ENCODE assay signal across 1 cellular context in genomic region chr12:6635375-6635855, GRCh38.
TF ChIP-seq lines count a peak whose summit lies in the region.

No MANE protein-coding gene starts in this region.

TF ChIP-seq in H1, 55 proteins besides CTCF, POLR2A, EP300 and RAD21:
- TF ChIP-seq HDAC6 (IDR thresholded peaks at IDR 0.05; ENCODE audit: low read depth, low read length), result no peak
- no peak for TF ChIP-seq TBP (IDR thresholded peaks at IDR 0.05; ENCODE audit: low read depth, low read length)
- TF ChIP-seq GTF2F1 (IDR thresholded peaks at IDR 0.05; ENCODE audit: borderline replicate concordance, low read depth, low read length), result no peak
- TF ChIP-seq HDAC2 (IDR thresholded peaks at IDR 0.05; ENCODE audit: borderline replicate concordance in 1 of 2, low read depth in 2 of 2, low read length in 2 of 2), result no peak
- no peak for TF ChIP-seq SP4 (IDR thresholded peaks at IDR 0.05; ENCODE audit: low read length)
- no peak for TF ChIP-seq PHF8 (conservative IDR thresholded peaks at IDR 0.05; ENCODE audit: low read depth, low read length)
- no peak for TF ChIP-seq SRF (IDR thresholded peaks at IDR 0.05; ENCODE audit: low read depth, low read length)
- TF ChIP-seq RFX5 (IDR thresholded peaks at IDR 0.05; ENCODE audit: borderline replicate concordance, low read depth, low read length), result no peak
